1 cellular context compared by ENCODE assay signal in genomic region chr2:190534310-190535118, GRCh38.
A peak's percentile ranks its signal among the peaks of the same experiment; 100 is the strongest.
TF ChIP-seq lines count a peak whose summit lies in the region.

Gene NEMP2, minus strand, starts transcription at chr2:190534722. Its CDS starts 67 bp downstream, at chr2:190534655.

TF ChIP-seq in HepG2, 621 proteins besides CTCF, POLR2A, EP300 and RAD21 (continued from another document and continues in another):
- TF ChIP-seq FUBP1 (CRISPR knock-in tag; IDR thresholded peaks at IDR 0.05; ENCODE audit: borderline replicate concordance) = no peak; the same call in 1 of the 2 replicates
- TF ChIP-seq ZNF572 (CRISPR knock-in tag; IDR thresholded peaks at IDR 0.05) = no peak
- peak; percentile 99 for TF ChIP-seq ZNF687 (CRISPR knock-in tag; IDR thresholded peaks at IDR 0.05)
- no peak for TF ChIP-seq ZNF550 (CRISPR knock-in tag; IDR thresholded peaks at IDR 0.05; ENCODE audit: borderline replicate concordance)
- peak; percentile 85 for TF ChIP-seq ZNF546 (CRISPR knock-in tag; conservative IDR thresholded peaks at IDR 0.05)
- TF ChIP-seq ZNF33A (CRISPR knock-in tag; IDR thresholded peaks at IDR 0.05; ENCODE audit: borderline replicate concordance) = peak; percentile 81
- TF ChIP-seq SSRP1 (CRISPR knock-in tag; IDR thresholded peaks at IDR 0.05) = no peak; the same call in 1 of the 2 replicates
- TF ChIP-seq HOXD1 (CRISPR knock-in tag; IDR thresholded peaks at IDR 0.05) = peak; percentile 21; the same call in 1 of the 2 replicates
- peak; percentile 96 for TF ChIP-seq BRF2 (CRISPR knock-in tag; IDR thresholded peaks at IDR 0.05)
- TF ChIP-seq HIC2 (CRISPR knock-in tag; IDR thresholded peaks at IDR 0.05; ENCODE audit: low read depth) = no peak
- peak; percentile 61; the same call in 1 of the 2 replicates for TF ChIP-seq SOX5 (CRISPR knock-in tag; IDR thresholded peaks at IDR 0.05; ENCODE audit: borderline replicate concordance)
- peak; percentile 99 for TF ChIP-seq CCDC6 (CRISPR knock-in tag; IDR thresholded peaks at IDR 0.05)
- peak; percentile 58; the same call in 1 of the 2 replicates for TF ChIP-seq MLX (CRISPR knock-in tag; IDR thresholded peaks at IDR 0.05)
- no peak for TF ChIP-seq ZNF432 (CRISPR knock-in tag; IDR thresholded peaks at IDR 0.05; ENCODE audit: borderline replicate concordance)
- TF ChIP-seq KDM4B (CRISPR knock-in tag; IDR thresholded peaks at IDR 0.05) = peak; percentile 59
- TF ChIP-seq MXD4 (CRISPR knock-in tag; IDR thresholded peaks at IDR 0.05) = peak; percentile 96
- peak; percentile 99 for TF ChIP-seq BCL3 (CRISPR knock-in tag; IDR thresholded peaks at IDR 0.05)
- peak; percentile 95 for TF ChIP-seq ZNF607 (CRISPR knock-in tag; IDR thresholded peaks at IDR 0.05; ENCODE audit: borderline replicate concordance)
- no peak for TF ChIP-seq HNF4G (IDR thresholded peaks at IDR 0.05; ENCODE audit: borderline replicate concordance, low read depth, low read length)
- TF ChIP-seq HNF4G (CRISPR knock-in tag; IDR thresholded peaks at IDR 0.05; ENCODE audit: borderline replicate concordance, low read depth) = peak; percentile 38; the same call in 1 of the 2 replicates
- no peak for TF ChIP-seq GRHL1 (CRISPR knock-in tag; conservative IDR thresholded peaks at IDR 0.05)
- peak in 1 of 2 experiments; percentile 93; a peak in 2 of 4 replicates for TF ChIP-seq KLF16 (CRISPR knock-in tag; IDR thresholded peaks at IDR 0.05)
- peak; percentile 56; the same call in 1 of the 2 replicates for TF ChIP-seq FOXO1 (CRISPR knock-in tag; IDR thresholded peaks at IDR 0.05)
- TF ChIP-seq ZNF883 (CRISPR knock-in tag; IDR thresholded peaks at IDR 0.05; ENCODE audit: not compliant biosample characterization) = peak; percentile 94
- TF ChIP-seq ZNF513 (CRISPR knock-in tag; conservative IDR thresholded peaks at IDR 0.05) = 0 out of 2 replicates have a peak, but pooled peaks have one; percentile 54
- peak; percentile 45; the same call in 1 of the 2 replicates for TF ChIP-seq ZKSCAN8 (CRISPR knock-in tag; IDR thresholded peaks at IDR 0.05; ENCODE audit: borderline replicate concordance)
- peak; percentile 95; the same call in 1 of the 2 replicates for TF ChIP-seq ZNF784 (CRISPR knock-in tag; IDR thresholded peaks at IDR 0.05; ENCODE audit: borderline replicate concordance)
- TF ChIP-seq ZSCAN25 (CRISPR knock-in tag; IDR thresholded peaks at IDR 0.05) = peak; percentile 75
- peak; percentile 68 for TF ChIP-seq YEATS2 (CRISPR knock-in tag; IDR thresholded peaks at IDR 0.05; ENCODE audit: borderline replicate concordance)
- 0 out of 2 replicates have a peak, but pooled peaks have one; percentile 21 for TF ChIP-seq ZNF256 (CRISPR knock-in tag; conservative IDR thresholded peaks at IDR 0.05)
- peak; percentile 59 for TF ChIP-seq KDM6A (CRISPR knock-in tag; IDR thresholded peaks at IDR 0.05; ENCODE audit: low read depth)
- TF ChIP-seq CREBL2 (CRISPR knock-in tag; IDR thresholded peaks at IDR 0.05; ENCODE audit: borderline replicate concordance) = peak; percentile 72; the same call in 1 of the 2 replicates
- peak; percentile 99 for TF ChIP-seq RBFOX2 (IDR thresholded peaks at IDR 0.05; ENCODE audit: low read depth, low read length)
- TF ChIP-seq HNRNPLL (IDR thresholded peaks at IDR 0.05; ENCODE audit: low read depth, low read length, poor library complexity, severe bottlenecking) = peak; percentile 92
- TF ChIP-seq CSRNP1 (CRISPR knock-in tag; IDR thresholded peaks at IDR 0.05) = peak; percentile 79; the same call in 1 of the 2 replicates
- TF ChIP-seq ARNTL (CRISPR knock-in tag; IDR thresholded peaks at IDR 0.05) = peak; percentile 89
- TF ChIP-seq ZNF772 (CRISPR knock-in tag; IDR thresholded peaks at IDR 0.05) = peak; percentile 92
- no peak for TF ChIP-seq ZNF619 (CRISPR knock-in tag; IDR thresholded peaks at IDR 0.05)
- peak; percentile 98 for TF ChIP-seq TFDP2 (CRISPR knock-in tag; IDR thresholded peaks at IDR 0.05)
- 0 out of 2 replicates have a peak, but pooled peaks have one; percentile 8 for TF ChIP-seq NFYC (CRISPR knock-in tag; IDR thresholded peaks at IDR 0.05)
- peak; percentile 71 for TF ChIP-seq HDAC2 (CRISPR knock-in tag; IDR thresholded peaks at IDR 0.05)
- TF ChIP-seq ZNF713 (CRISPR knock-in tag; IDR thresholded peaks at IDR 0.05) = peak; percentile 89
